Comparison of ENCODE assay signal across 26 cellular contexts in the genomic region with DNA sequence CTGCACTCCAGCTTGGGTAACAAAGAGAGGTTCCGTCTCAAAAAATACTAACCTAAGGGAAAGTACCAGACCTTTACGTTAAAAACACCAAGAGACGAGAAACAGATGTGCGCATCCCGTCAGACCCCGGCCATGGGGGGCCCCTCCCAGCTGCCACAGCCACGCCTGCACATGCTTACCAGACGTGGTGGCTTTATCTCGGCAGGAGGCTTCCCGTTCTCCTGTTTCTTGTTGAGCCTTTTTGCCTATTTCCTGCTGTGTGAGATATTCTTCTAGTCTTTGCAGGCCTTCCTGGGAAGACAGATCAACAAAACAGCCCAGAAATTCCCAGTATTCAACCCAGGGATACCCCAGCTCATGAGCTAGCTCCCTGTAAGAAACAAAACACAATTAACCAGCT.
"Had no signal": no experiment of that assay in that cellular context is flagged by ENCODE, and none has a peak within 500 bp of the region (broad histone marks: within the 10 kb centered on the region; RNA-seq: fewer than 3 reads in every experiment).

No MANE protein-coding gene starts in this region.

- H3K4me3 ChIP-seq: esophagus squamous epithelium, gastroesophageal sphincter, lung, pancreas, psoas muscle, right atrium auricular region, tibial nerve had no signal

- H3K9me3 ChIP-seq: esophagus squamous epithelium, gastroesophageal sphincter, neutrophil, pancreas, psoas muscle, right atrium auricular region, tibial nerve had no signal

- ATAC-seq: activated CD8-positive, alpha-beta T cell treated with anti-CD3 and anti-CD28 coated beads, Interleukin-2, amount 10 ng/mL, durations not matched to agents 7 days and 5 days; activated T-helper 17 cell treated with anti-CD3 and anti-CD28 coated beads, Interleukin-2, amount 50 U/mL, for 72 hours; effector memory CD8-positive, alpha-beta T cell; gastroesophageal sphincter; natural killer cell treated with Interleukin-12 subunit alpha and Interleukin-12 subunit beta and Interleukin-15 and Interleukin-18, amount 100 ng/mL, for 72 hours; pancreas; psoas muscle; stimulated activated naive CD8-positive, alpha-beta T cell treated with anti-CD3 and anti-CD28 coated beads, Interleukin-15, amount 100 ng/mL, for 72 hours; T-cell had no signal

- DNase-seq: activated CD4-positive, alpha-beta T cell treated with anti-CD3 and anti-CD28 coated beads for 1 hour; activated CD4-positive, alpha-beta T cell treated with anti-CD3 and anti-CD28 coated beads, Interleukin-2, amount 50 U/mL, for 1 hour; activated CD8-positive, alpha-beta T cell treated with anti-CD3 and anti-CD28 coated beads, Interleukin-2, amount 10 ng/mL, durations not matched to agents 7 days and 5 days; activated naive CD4-positive, alpha-beta T cell; activated naive CD8-positive, alpha-beta T cell treated with anti-CD3 and anti-CD28 coated beads for 36 hours; activated T-cell treated with anti-CD3 and anti-CD28 coated beads, Interleukin-2, amount 50 U/mL, for 24 hours; caudate nucleus; effector memory CD8-positive, alpha-beta T cell; esophagus squamous epithelium; head of caudate nucleus; islet precursor cell; midbrain; pancreas; psoas muscle; stimulated activated CD4-positive, alpha-beta T cell treated with anti-CD3 and anti-CD28 coated beads, Interleukin-12 subunit alpha, Interleukin-12 subunit beta, amount 100 ng/mL, for 4 hours; stimulated activated CD4-positive, alpha-beta T cell treated with anti-CD3 and anti-CD28 coated beads, Interleukin-4, amount 100 ng/mL, for 4 hours; stimulated activated naive CD8-positive, alpha-beta T cell treated with anti-CD3 and anti-CD28 coated beads, Interleukin-15, amount 100 ng/mL, for 72 hours; T-cell had no signal

- H3K27me3 ChIP-seq: esophagus squamous epithelium, gastroesophageal sphincter, neutrophil, pancreas, right atrium auricular region, tibial nerve had no signal

- H3K4me1 ChIP-seq: esophagus squamous epithelium, gastroesophageal sphincter, pancreas, psoas muscle, tibial nerve had no signal

- H3K27ac ChIP-seq: esophagus squamous epithelium, gastroesophageal sphincter, neutrophil, pancreas, psoas muscle, right atrium auricular region, tibial nerve, VCaP had no signal
